Comparison of ENCODE assay signal across 1 cellular context in the genomic region with DNA sequence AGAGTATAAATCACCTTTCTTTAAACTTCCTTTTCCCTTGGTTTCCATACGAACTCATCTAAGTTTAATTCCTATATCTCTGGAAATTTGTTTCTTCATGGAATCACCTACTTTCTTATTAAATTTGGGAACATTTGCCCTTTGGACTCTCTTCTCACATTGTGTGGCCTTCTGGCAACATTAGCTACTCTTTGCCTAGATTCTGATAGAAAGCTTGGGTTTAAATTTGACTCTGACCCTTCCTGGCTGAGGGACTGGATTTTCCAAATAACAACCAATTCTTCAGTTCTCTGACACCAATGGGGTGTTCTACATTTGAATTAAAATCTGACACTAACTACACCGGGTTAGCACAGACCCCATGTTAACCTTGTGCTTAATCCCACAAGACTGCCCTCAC.
TF ChIP-seq lines count a peak whose summit lies in the region.

No MANE protein-coding gene starts in this region.

TF ChIP-seq in SK-N-SH treated with all-trans-retinoic acid at 6 μM for 48 hours, 23 proteins besides CTCF, POLR2A, EP300 and RAD21 (continued from another document):
- TF ChIP-seq, protein P1, sequence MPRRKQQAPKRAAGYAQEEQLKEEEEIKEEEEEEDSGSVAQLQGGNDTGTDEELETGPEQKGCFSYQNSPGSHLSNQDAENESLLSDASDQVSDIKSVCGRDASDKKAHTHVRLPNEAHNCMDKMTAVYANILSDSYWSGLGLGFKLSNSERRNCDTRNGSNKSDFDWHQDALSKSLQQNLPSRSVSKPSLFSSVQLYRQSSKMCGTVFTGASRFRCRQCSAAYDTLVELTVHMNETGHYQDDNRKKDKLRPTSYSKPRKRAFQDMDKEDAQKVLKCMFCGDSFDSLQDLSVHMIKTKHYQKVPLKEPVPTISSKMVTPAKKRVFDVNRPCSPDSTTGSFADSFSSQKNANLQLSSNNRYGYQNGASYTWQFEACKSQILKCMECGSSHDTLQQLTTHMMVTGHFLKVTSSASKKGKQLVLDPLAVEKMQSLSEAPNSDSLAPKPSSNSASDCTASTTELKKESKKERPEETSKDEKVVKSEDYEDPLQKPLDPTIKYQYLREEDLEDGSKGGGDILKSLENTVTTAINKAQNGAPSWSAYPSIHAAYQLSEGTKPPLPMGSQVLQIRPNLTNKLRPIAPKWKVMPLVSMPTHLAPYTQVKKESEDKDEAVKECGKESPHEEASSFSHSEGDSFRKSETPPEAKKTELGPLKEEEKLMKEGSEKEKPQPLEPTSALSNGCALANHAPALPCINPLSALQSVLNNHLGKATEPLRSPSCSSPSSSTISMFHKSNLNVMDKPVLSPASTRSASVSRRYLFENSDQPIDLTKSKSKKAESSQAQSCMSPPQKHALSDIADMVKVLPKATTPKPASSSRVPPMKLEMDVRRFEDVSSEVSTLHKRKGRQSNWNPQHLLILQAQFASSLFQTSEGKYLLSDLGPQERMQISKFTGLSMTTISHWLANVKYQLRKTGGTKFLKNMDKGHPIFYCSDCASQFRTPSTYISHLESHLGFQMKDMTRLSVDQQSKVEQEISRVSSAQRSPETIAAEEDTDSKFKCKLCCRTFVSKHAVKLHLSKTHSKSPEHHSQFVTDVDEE (CRISPR knock-in tag; IDR thresholded peaks at IDR 0.05) = no peak
